ENCODE assay signal across 11 cellular contexts in the genomic region with DNA sequence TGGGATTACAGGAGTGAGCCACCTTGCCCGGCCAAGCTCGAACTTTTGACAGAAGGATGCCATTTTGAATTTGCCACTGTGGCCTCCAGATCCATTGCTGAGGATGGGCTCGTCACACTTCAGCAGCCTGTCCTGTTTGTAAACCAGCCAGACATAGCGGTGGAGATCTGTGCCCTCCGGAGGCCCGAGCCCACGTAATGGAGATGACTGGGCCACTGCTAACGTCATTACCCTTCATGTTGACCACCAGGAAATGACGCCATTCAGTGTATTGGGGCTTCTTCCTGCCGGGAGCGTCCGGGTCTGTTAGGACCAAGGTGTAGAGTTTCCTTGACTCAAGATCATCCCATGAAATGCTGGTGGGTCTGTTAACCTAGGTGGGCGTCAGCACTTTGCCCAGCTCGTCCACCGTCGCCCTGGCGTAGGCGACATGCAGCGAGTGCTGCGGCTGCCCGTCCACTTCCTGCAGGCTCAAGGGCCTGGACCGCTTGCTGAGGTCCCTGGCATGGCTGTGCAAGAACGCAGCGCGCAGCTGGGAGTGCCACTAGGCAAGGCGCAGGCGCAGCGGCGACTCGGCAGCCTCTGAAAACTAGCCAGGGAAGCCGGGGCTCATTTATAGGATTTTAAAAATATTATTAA. TPM values are rescaled to one million over a fixed set of nuclear protein-coding genes. Genes with fewer than 3 reads are reported as not detected.
DNase-seq lines count a peak whose midpoint lies in the region; ATAC-seq and TF ChIP-seq lines count a peak whose summit lies in the region.
"Had no signal": no experiment of that assay in that cellular context is flagged by ENCODE, and none has a peak within 500 bp of the region (broad histone marks: within the 10 kb centered on the region; RNA-seq: fewer than 3 reads in every experiment).

No MANE protein-coding gene starts in this region.

- ATAC-seq in activated B cell treated with CpG ODN at 0.5 μM for 24 hours (ENCODE audit: low read depth): no peak
- ATAC-seq in stimulated activated naive B cell treated with anti-CD40 and anti-IgM and Interleukin-4, amounts not matched to agents 10 μg/mL and 1 μg/mL and 100 μg/mL, for 72 hours (replicated peaks): no peak
- ATAC-seq in HG03135 (IDR thresholded peaks at IDR 0.05; ENCODE audit: unreplicated experiment): no peak
- ATAC-seq: HCT116 had no signal

- H3K4me3 Mint-ChIP-seq in activated CD4-positive, alpha-beta T cell treated with anti-CD3 and anti-CD28 coated beads, Interleukin-2, amount 10 ng/mL, durations not matched to agents 24 days and 14 days: peak overlapping the region; percentile 84
- H3K4me3 Mint-ChIP-seq in activated B cell treated with CpG ODN at 0.5 μM for 24 hours: peak overlapping the region; percentile 62
- peak overlapping the region; percentile 16 to 61 for H3K4me3 Mint-ChIP-seq in stimulated activated naive B cell treated with anti-CD40 and anti-IgM and Interleukin-4, amounts not matched to agents 10 μg/mL and 1 μg/mL and 100 μg/mL, for 72 hours

- peaks cover 48% of the 10 kb centered on the region for H3K36me3 Mint-ChIP-seq in activated CD4-positive, alpha-beta T cell treated with anti-CD3 and anti-CD28 coated beads, Interleukin-2, amount 10 ng/mL, durations not matched to agents 24 days and 14 days (ENCODE audit: low read depth)
- H3K36me3 Mint-ChIP-seq in activated B cell treated with CpG ODN at 0.5 μM for 24 hours (ENCODE audit: low read depth): peaks cover 36% of the 10 kb centered on the region
- peaks cover 36 to 44% of the 10 kb centered on the region in 2 donors for H3K36me3 Mint-ChIP-seq in stimulated activated naive B cell treated with anti-CD40 and anti-IgM and Interleukin-4, amounts not matched to agents 10 μg/mL and 1 μg/mL and 100 μg/mL, for 72 hours

- no peaks in the 10 kb centered on the region for H3K9me3 Mint-ChIP-seq in activated CD4-positive, alpha-beta T cell treated with anti-CD3 and anti-CD28 coated beads, Interleukin-2, amount 10 ng/mL, durations not matched to agents 24 days and 14 days
- H3K9me3 Mint-ChIP-seq in activated B cell treated with CpG ODN at 0.5 μM for 24 hours: no peaks in the 10 kb centered on the region
- H3K9me3 Mint-ChIP-seq in stimulated activated naive B cell treated with anti-CD40 and anti-IgM and Interleukin-4, amounts not matched to agents 10 μg/mL and 1 μg/mL and 100 μg/mL, for 72 hours: peaks cover 2 to 4% of the 10 kb centered on the region in 2 donors

- peaks cover 75% of the 10 kb centered on the region for H3K4me1 Mint-ChIP-seq in activated CD4-positive, alpha-beta T cell treated with anti-CD3 and anti-CD28 coated beads, Interleukin-2, amount 10 ng/mL, durations not matched to agents 24 days and 14 days
- peaks cover 93% of the 10 kb centered on the region for H3K4me1 Mint-ChIP-seq in activated B cell treated with CpG ODN at 0.5 μM for 24 hours
- H3K4me1 Mint-ChIP-seq in stimulated activated naive B cell treated with anti-CD40 and anti-IgM and Interleukin-4, amounts not matched to agents 10 μg/mL and 1 μg/mL and 100 μg/mL, for 72 hours: peaks cover 45 to 84% of the 10 kb centered on the region in 2 donors

- intact Hi-C loops in activated CD4-positive, alpha-beta T cell treated with anti-CD3 and anti-CD28 coated beads, Interleukin-2, amount 10 ng/mL, durations not matched to agents 24 days and 14 days (cut with micrococcal nuclease): loop anchor here (2.0 to 10.0 kb wide), 3 partner anchors 325 to 523 kb away; a partner anchor contains a TSS
- intact Hi-C loops in activated B cell treated with CpG ODN at 0.5 μM for 24 hours (cut with micrococcal nuclease): loop anchor here (1.0 to 10.0 kb wide), 2 partner anchors 8 to 325 kb away; no protein-coding TSS in a partner anchor

- TF ChIP-seq CTCF in activated B cell treated with CpG ODN at 0.5 μM for 24 hours (IDR thresholded peaks at IDR 0.05): no peak

- POLR2A ChIA-PET in activated B cell treated with CpG ODN at 0.5 μM for 24 hours (lab: Charles Lee): interaction anchor here (0.7 to 7.0 kb wide), 19 partner anchors 10 to 161 kb away, joined by 3 to 122 read pairs (median 6); a partner anchor contains a TSS

- peak; percentile 74 for DNase-seq in activated CD4-positive, alpha-beta T cell treated with anti-CD3 and anti-CD28 coated beads, Interleukin-2, amount 10 ng/mL, durations not matched to agents 24 days and 14 days
- no peak for DNase-seq in activated CD4-positive, alpha-beta T cell treated with anti-CD3 and anti-CD28 coated beads, Interleukin-2, amount 50 U/mL, for 4 hours
- DNase-seq in activated B cell treated with CpG ODN at 0.5 μM for 24 hours (no peak), iPS-NIHi11 (ENCODE audit: low spot score) (no peak), COLO829 (ENCODE audit: low spot score) (no peak)
- DNase-seq in effector CD4-positive, alpha-beta T cell: peak; percentile 38
- DNase-seq in stimulated activated naive B cell treated with anti-CD40 and anti-IgM and Interleukin-4, amounts not matched to agents 10 μg/mL and 1 μg/mL and 100 μg/mL, for 72 hours: no peak

- peak overlapping the region; percentile 92 for H3K27ac Mint-ChIP-seq in activated CD4-positive, alpha-beta T cell treated with anti-CD3 and anti-CD28 coated beads, Interleukin-2, amount 10 ng/mL, durations not matched to agents 24 days and 14 days
- H3K27ac Mint-ChIP-seq in activated B cell treated with CpG ODN at 0.5 μM for 24 hours: peak overlapping the region; percentile 97
- H3K27ac Mint-ChIP-seq in stimulated activated naive B cell treated with anti-CD40 and anti-IgM and Interleukin-4, amounts not matched to agents 10 μg/mL and 1 μg/mL and 100 μg/mL, for 72 hours: peak overlapping the region; percentile 94

- CTCF ChIA-PET in activated B cell treated with CpG ODN at 0.5 μM for 24 hours (lab: Charles Lee): interaction anchor here (0.6 to 1.3 kb wide), 3 partner anchors 29 to 136 kb away, joined by 3 to 4 read pairs (median 3); a partner anchor contains a TSS

- no peaks in the 10 kb centered on the region for H3K27me3 Mint-ChIP-seq in activated CD4-positive, alpha-beta T cell treated with anti-CD3 and anti-CD28 coated beads, Interleukin-2, amount 10 ng/mL, durations not matched to agents 24 days and 14 days
- H3K27me3 Mint-ChIP-seq in activated B cell treated with CpG ODN at 0.5 μM for 24 hours: no peaks in the 10 kb centered on the region
- H3K27me3 Mint-ChIP-seq in stimulated activated naive B cell treated with anti-CD40 and anti-IgM and Interleukin-4, amounts not matched to agents 10 μg/mL and 1 μg/mL and 100 μg/mL, for 72 hours: no peaks in the 10 kb centered on the region

RNA-seq across cellular contexts. Expression of a gene that starts 40.8 kb away (rescaled TPM):
- total RNA-seq in activated CD4-positive, alpha-beta T cell treated with anti-CD3 and anti-CD28 coated beads, Interleukin-2, amount 10 ng/mL, durations not matched to agents 24 days and 14 days: 436 and 438 TPM in 2 replicates
- 426 and 506 TPM in 2 replicates for total RNA-seq in activated B cell treated with CpG ODN at 0.5 μM for 24 hours
- total RNA-seq: A673, G401 had no signal

Comparison
In these comparisons a context has a peak if more than half of its experiments do, and no peak if none do; other contexts are left out.
1. DNase-seq: peak in activated CD4-positive, alpha-beta T cell treated with anti-CD3 and anti-CD28 coated beads, Interleukin-2, amount 10 ng/mL, durations not matched to agents 24 days and 14 days (single experiment) and effector CD4-positive, alpha-beta T cell (single experiment); none in activated CD4-positive, alpha-beta T cell treated with anti-CD3 and anti-CD28 coated beads, Interleukin-2, amount 50 U/mL, for 4 hours (0 of 2), activated B cell treated with CpG ODN at 0.5 μM for 24 hours (single experiment), stimulated activated naive B cell treated with anti-CD40 and anti-IgM and Interleukin-4, amounts not matched to agents 10 μg/mL and 1 μg/mL and 100 μg/mL, for 72 hours (single experiment), iPS-NIHi11 (single experiment) and COLO829 (single experiment).
2. Peak in every context shown above with its lines, with median percentiles within 50 percentile points of each other: H3K27ac Mint-ChIP-seq and H3K4me3 Mint-ChIP-seq.